ENCODE assay signal across 14 cellular contexts in the genomic region with DNA sequence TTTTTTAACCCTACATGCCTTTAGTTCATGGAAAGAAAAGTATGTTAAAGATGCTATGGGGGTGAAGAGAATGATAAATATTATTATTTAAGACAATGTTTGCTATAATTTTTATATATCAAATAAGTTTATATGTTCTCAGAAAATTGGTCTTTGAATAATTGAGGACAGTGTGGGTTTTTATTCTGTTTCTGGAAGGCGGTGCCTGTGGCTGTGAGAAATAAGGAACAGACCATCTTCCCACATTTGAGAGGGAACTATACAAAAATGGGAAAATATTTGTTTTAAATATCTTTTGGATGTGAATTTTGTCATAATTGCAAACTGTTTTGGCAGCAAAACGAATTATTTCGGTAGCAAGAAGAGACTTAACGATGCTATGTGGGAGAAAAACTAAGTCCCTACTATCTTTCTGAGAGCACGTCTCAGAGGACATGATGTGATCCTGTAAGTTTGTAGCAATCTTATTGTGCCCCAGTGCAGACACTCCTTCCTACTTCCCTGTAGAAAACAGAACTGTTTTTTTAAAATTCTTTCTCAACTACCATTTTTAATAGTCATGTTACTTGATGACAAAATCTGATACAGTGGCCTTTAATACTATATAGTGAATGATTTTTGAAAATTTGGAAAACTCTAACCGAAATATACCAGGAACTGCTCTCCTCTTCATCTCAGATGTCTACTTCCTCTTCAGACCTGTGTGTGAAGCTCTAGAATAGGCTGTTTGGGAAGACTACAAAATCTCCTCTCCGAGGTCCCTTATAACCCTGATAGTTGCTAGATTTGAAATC. TPM values are rescaled to one million over a fixed set of nuclear protein-coding genes. Genes with fewer than 3 reads are reported as not detected.
DNase-seq lines count a peak whose midpoint lies in the region; ATAC-seq lines count a peak whose summit lies in the region.
"Had no signal": no experiment of that assay in that cellular context is flagged by ENCODE, and none has a peak within 500 bp of the region (broad histone marks: within the 10 kb centered on the region; RNA-seq: fewer than 3 reads in every experiment).

No MANE protein-coding gene starts in this region.

- no peaks in the 10 kb centered on the region for H3K27me3 Mint-ChIP-seq in activated naive CD4-positive, alpha-beta T cell treated with anti-CD3 and anti-CD28 coated beads, Interleukin-2, amount 50 U/mL, for 24 hours
- H3K27me3 Mint-ChIP-seq in activated naive CD8-positive, alpha-beta T cell treated with anti-CD3 and anti-CD28 coated beads, Interleukin-2, amount 10 ng/mL, durations not matched to agents 7 days and 5 days: no peaks in the 10 kb centered on the region
- H3K27me3 Mint-ChIP-seq in stimulated activated naive B cell treated with anti-CD40 and anti-IgM and Interleukin-4, amounts not matched to agents 10 μg/mL and 1 μg/mL and 100 μg/mL, for 72 hours: no peaks in the 10 kb centered on the region

- POLR2A ChIA-PET in activated naive CD8-positive, alpha-beta T cell treated with anti-CD3 and anti-CD28 coated beads, Interleukin-2, amount 10 ng/mL, durations not matched to agents 7 days and 5 days (lab: Charles Lee): interaction anchor here (0.6 to 1.5 kb wide), 3 partner anchors 13 to 37 kb away, joined by 3 to 7 read pairs (median 3); no protein-coding TSS in a partner anchor

- no peak for DNase-seq in activated naive CD4-positive, alpha-beta T cell (lab: John Stamatoyannopoulos, UW)
- peak; percentile 78 for DNase-seq in MV-4-11 (lab: John Stamatoyannopoulos, UW)
- no peak for DNase-seq in activated naive CD8-positive, alpha-beta T cell treated with anti-CD3 and anti-CD28 coated beads, Interleukin-2, amount 10 ng/mL, durations not matched to agents 7 days and 5 days
- DNase-seq in stimulated activated naive B cell treated with anti-CD40 and anti-IgM and Interleukin-4, amounts not matched to agents 10 μg/mL and 1 μg/mL and 100 μg/mL, for 72 hours: no peak
- no peak for DNase-seq in D341Med (ENCODE audit: low spot score)
- DNase-seq: activated CD4-positive, CD25-positive, alpha-beta regulatory T cell treated with anti-CD3 and anti-CD28 coated beads, Interleukin-2, amount 50 U/mL, for 72 hours; caudate nucleus; gastrocnemius medialis; H9; NCI-H526 treated with DMSO at 0.1 percent for 48 hours; substantia nigra had no signal

- H3K36me3 Mint-ChIP-seq in activated naive CD4-positive, alpha-beta T cell treated with anti-CD3 and anti-CD28 coated beads, Interleukin-2, amount 50 U/mL, for 24 hours: peaks cover 41% of the 10 kb centered on the region
- H3K36me3 Mint-ChIP-seq in activated naive CD8-positive, alpha-beta T cell treated with anti-CD3 and anti-CD28 coated beads, Interleukin-2, amount 10 ng/mL, durations not matched to agents 7 days and 5 days: peaks cover 54% of the 10 kb centered on the region
- H3K36me3 Mint-ChIP-seq in stimulated activated naive B cell treated with anti-CD40 and anti-IgM and Interleukin-4, amounts not matched to agents 10 μg/mL and 1 μg/mL and 100 μg/mL, for 72 hours: peaks cover 41 to 63% of the 10 kb centered on the region in 2 donors

- peak overlapping the region; percentile 94 for H3K27ac Mint-ChIP-seq in activated naive CD4-positive, alpha-beta T cell treated with anti-CD3 and anti-CD28 coated beads, Interleukin-2, amount 50 U/mL, for 24 hours
- peak overlapping the region; percentile 74 for H3K27ac Mint-ChIP-seq in activated naive CD8-positive, alpha-beta T cell treated with anti-CD3 and anti-CD28 coated beads, Interleukin-2, amount 10 ng/mL, durations not matched to agents 7 days and 5 days
- H3K27ac Mint-ChIP-seq in stimulated activated naive B cell treated with anti-CD40 and anti-IgM and Interleukin-4, amounts not matched to agents 10 μg/mL and 1 μg/mL and 100 μg/mL, for 72 hours: peak overlapping the region; percentile 73
- H3K27ac Mint-ChIP-seq: H9 had no signal

- peak; percentile 24 for ATAC-seq in activated naive CD8-positive, alpha-beta T cell treated with anti-CD3 and anti-CD28 coated beads, Interleukin-2, amount 10 ng/mL, durations not matched to agents 7 days and 5 days (ENCODE audit: low read depth)
- peak; percentile 49 to 55 for ATAC-seq in stimulated activated naive B cell treated with anti-CD40 and anti-IgM and Interleukin-4, amounts not matched to agents 10 μg/mL and 1 μg/mL and 100 μg/mL, for 72 hours (replicated peaks)
- ATAC-seq in GM21515 (IDR thresholded peaks at IDR 0.05; ENCODE audit: unreplicated experiment) (no peak), HG03196 (IDR thresholded peaks at IDR 0.05; ENCODE audit: unreplicated experiment) (no peak)
- ATAC-seq: gastrocnemius medialis had no signal

- peaks cover 85% of the 10 kb centered on the region for H3K4me1 Mint-ChIP-seq in activated naive CD4-positive, alpha-beta T cell treated with anti-CD3 and anti-CD28 coated beads, Interleukin-2, amount 50 U/mL, for 24 hours
- H3K4me1 Mint-ChIP-seq in activated naive CD8-positive, alpha-beta T cell treated with anti-CD3 and anti-CD28 coated beads, Interleukin-2, amount 10 ng/mL, durations not matched to agents 7 days and 5 days: peaks cover 74% of the 10 kb centered on the region
- peaks cover 35 to 72% of the 10 kb centered on the region in 2 donors for H3K4me1 Mint-ChIP-seq in stimulated activated naive B cell treated with anti-CD40 and anti-IgM and Interleukin-4, amounts not matched to agents 10 μg/mL and 1 μg/mL and 100 μg/mL, for 72 hours

- H3K4me3 Mint-ChIP-seq in activated naive CD4-positive, alpha-beta T cell treated with anti-CD3 and anti-CD28 coated beads, Interleukin-2, amount 50 U/mL, for 24 hours: peak overlapping the region; percentile 86
- peak overlapping the region; percentile 80 for H3K4me3 Mint-ChIP-seq in activated naive CD8-positive, alpha-beta T cell treated with anti-CD3 and anti-CD28 coated beads, Interleukin-2, amount 10 ng/mL, durations not matched to agents 7 days and 5 days
- peak overlapping the region; percentile 50 to 55 for H3K4me3 Mint-ChIP-seq in stimulated activated naive B cell treated with anti-CD40 and anti-IgM and Interleukin-4, amounts not matched to agents 10 μg/mL and 1 μg/mL and 100 μg/mL, for 72 hours
- H3K4me3 Mint-ChIP-seq: H9 had no signal

- H3K9me3 Mint-ChIP-seq in activated naive CD4-positive, alpha-beta T cell treated with anti-CD3 and anti-CD28 coated beads, Interleukin-2, amount 50 U/mL, for 24 hours: no peaks in the 10 kb centered on the region
- H3K9me3 Mint-ChIP-seq in activated naive CD8-positive, alpha-beta T cell treated with anti-CD3 and anti-CD28 coated beads, Interleukin-2, amount 10 ng/mL, durations not matched to agents 7 days and 5 days: no peaks in the 10 kb centered on the region
- peaks cover 0 to 5% of the 10 kb centered on the region in 2 donors for H3K9me3 Mint-ChIP-seq in stimulated activated naive B cell treated with anti-CD40 and anti-IgM and Interleukin-4, amounts not matched to agents 10 μg/mL and 1 μg/mL and 100 μg/mL, for 72 hours
- H3K9me3 Mint-ChIP-seq: H9 had no signal

RNA-seq across cellular contexts. Expression of gene PTPRC, which starts 25.4 kb away (rescaled TPM):
- total RNA-seq in activated naive CD8-positive, alpha-beta T cell treated with anti-CD3 and anti-CD28 coated beads, Interleukin-2, amount 10 ng/mL, durations not matched to agents 7 days and 5 days: 100 to 1,000 TPM; 828 to 854 TPM
- total RNA-seq: H9 had no signal

Comparison
In these comparisons a context has a peak if more than half of its experiments do, and no peak if none do; other contexts are left out.
1. ATAC-seq: peak in activated naive CD8-positive, alpha-beta T cell treated with anti-CD3 and anti-CD28 coated beads, Interleukin-2, amount 10 ng/mL, durations not matched to agents 7 days and 5 days (single experiment) and stimulated activated naive B cell treated with anti-CD40 and anti-IgM and Interleukin-4, amounts not matched to agents 10 μg/mL and 1 μg/mL and 100 μg/mL, for 72 hours (2 of 2); none in GM21515 (single experiment) and HG03196 (single experiment).
2. Peak in every context shown above with its lines, with median percentiles within 50 percentile points of each other: H3K27ac Mint-ChIP-seq and H3K4me3 Mint-ChIP-seq.